ENCODE assay signal across 14 cellular contexts in the genomic region with DNA sequence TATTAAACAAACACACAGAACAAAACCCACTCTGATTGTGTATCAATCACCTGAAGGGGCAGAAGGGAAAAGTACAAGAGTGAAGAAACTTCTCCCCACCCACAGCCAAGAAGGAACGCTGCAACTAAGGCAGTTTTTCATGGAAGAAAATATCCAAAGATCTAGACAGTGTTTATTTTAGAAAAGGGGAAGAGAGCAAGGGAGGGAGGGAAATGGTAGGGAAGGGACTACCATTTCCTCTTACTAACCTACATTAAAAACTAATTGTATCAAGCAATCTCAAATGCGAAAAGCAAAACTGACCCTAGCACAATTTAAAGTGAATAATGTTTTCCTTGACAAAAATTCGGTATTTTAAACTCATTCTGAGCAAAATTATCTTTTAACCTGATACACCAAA. TPM values are rescaled to one million over a fixed set of nuclear protein-coding genes. Genes with fewer than 3 reads are reported as not detected.
DNase-seq lines count a peak whose midpoint lies in the region; ATAC-seq, FAIRE-seq and TF ChIP-seq lines count a peak whose summit lies in the region.
"Had no signal": no experiment of that assay in that cellular context is flagged by ENCODE, and none has a peak within 500 bp of the region (broad histone marks: within the 10 kb centered on the region; RNA-seq: fewer than 3 reads in every experiment).

No MANE protein-coding gene starts in this region.

- H3K9me3 ChIP-seq in skeletal muscle tissue (ENCODE audit: control insufficient read depth in 3 of 3, low read length in 3 of 3) (no peaks in the 10 kb centered on the region), prostate gland (no peaks in the 10 kb centered on the region)

- POLR2A ChIA-PET in activated CD4-positive, alpha-beta T cell treated with anti-CD3 and anti-CD28 coated beads for 36 hours (lab: Charles Lee): no interaction called here
- POLR2A ChIA-PET in T-cell (lab: Charles Lee): no interaction called here

- no peak for DNase-seq in activated CD4-positive, alpha-beta T cell treated with anti-CD3 and anti-CD28 coated beads for 36 hours
- no peak for DNase-seq in activated CD4-positive, alpha-beta T cell treated with anti-CD3 and anti-CD28 coated beads for 1 hour
- DNase-seq in T-cell (no peak), fibroblast of the aortic adventitia (ENCODE audit: low read depth) (no peak), prostate gland (ENCODE audit: low spot score) (no peak), iPS-NIHi11 (ENCODE audit: low spot score) (no peak), GM19239 (ENCODE audit: insufficient read length, low spot score) (no peak)
- DNase-seq: ACHN; amniotic stem cell; NCI-H1105; stimulated activated CD4-positive, alpha-beta T cell treated with anti-CD3 and anti-CD28 coated beads, Interleukin-4, amount 100 ng/mL, for 24 hours had no signal

- no peak for FAIRE-seq in GM19239 (lab: Jason Lieb, UNC)
- FAIRE-seq: TTC549, urothelium cell line had no signal

- peaks cover 27 to 51% (median 30%) of the 10 kb centered on the region in 3 donors for H3K4me1 ChIP-seq in skeletal muscle tissue (ENCODE audit: control insufficient read depth in 3 of 3, insufficient read depth in 3 of 3, low read length in 3 of 3)
- H3K4me1 ChIP-seq in prostate gland (replicated peaks): peaks cover 6% of the 10 kb centered on the region

- no peak for TF ChIP-seq POLR2A in prostate gland (IDR thresholded peaks at IDR 0.05)

- H3K27ac Mint-ChIP-seq in activated CD4-positive, alpha-beta T cell treated with anti-CD3 and anti-CD28 coated beads for 36 hours: peak overlapping the region; percentile 94
- peak overlapping the region; percentile 78 to 87 for H3K27ac Mint-ChIP-seq in T-cell

- CTCF ChIA-PET in activated CD4-positive, alpha-beta T cell treated with anti-CD3 and anti-CD28 coated beads for 36 hours (lab: Charles Lee): interaction anchor here (1.5 kb wide), 1 partner anchor 8 kb away, joined by 4 read pairs; no protein-coding TSS in a partner anchor
- CTCF ChIA-PET in T-cell (lab: Charles Lee): interaction anchor here in 1 of 2 donors (1.1 kb wide), 1 partner anchor 8 kb away, joined by 3 read pairs; no protein-coding TSS in a partner anchor

- intact Hi-C loops in activated CD4-positive, alpha-beta T cell treated with anti-CD3 and anti-CD28 coated beads for 36 hours (cut with DNase I, micrococcal nuclease): loop anchor here (5.0 kb wide), 4 partner anchors 161 to 766 kb away; no protein-coding TSS in a partner anchor
- intact Hi-C loops in prostate gland (cut with DNase I): loop anchor here (10.0 kb wide), 4 partner anchors 106 to 676 kb away; partner anchors contain the start of gene HSPA13

- no peaks in the 10 kb centered on the region for H3K36me3 ChIP-seq in skeletal muscle tissue (ENCODE audit: control insufficient read depth in 3 of 3, insufficient read depth in 3 of 3, low read length in 3 of 3)
- no peaks in the 10 kb centered on the region for H3K36me3 ChIP-seq in prostate gland

- H3K4me3 ChIP-seq in fibroblast of the aortic adventitia (ENCODE audit: low read depth, low read length): peak overlapping the region; percentile 22
- H3K4me3 ChIP-seq in skeletal muscle tissue (ENCODE audit: low read length in 3 of 3): peak overlapping the region in 1 of 3 donors; percentile 39
- H3K4me3 ChIP-seq in prostate gland: no peak overlapping the region

- ATAC-seq in activated CD4-positive, alpha-beta T cell treated with anti-CD3 and anti-CD28 coated beads for 36 hours: no peak
- ATAC-seq in T-cell (replicated peaks in 1 of 4): no peak

- H3K4me3 Mint-ChIP-seq in activated CD4-positive, alpha-beta T cell treated with anti-CD3 and anti-CD28 coated beads for 36 hours: peak overlapping the region; percentile 72
- peak overlapping the region in 1 of 3 donors; percentile 10 for H3K4me3 Mint-ChIP-seq in T-cell

- H3K27me3 ChIP-seq in skeletal muscle tissue (ENCODE audit: control insufficient read depth in 3 of 3, insufficient read depth in 3 of 3, low read length in 3 of 3): no peaks in the 10 kb centered on the region
- H3K27me3 ChIP-seq in prostate gland (replicated peaks; ENCODE audit: insufficient read depth): no peaks in the 10 kb centered on the region

- WGBS in prostate gland: 64% methylated on average over 3 of the region's 3 CpGs

- H3K36me3 Mint-ChIP-seq in activated CD4-positive, alpha-beta T cell treated with anti-CD3 and anti-CD28 coated beads for 36 hours (ENCODE audit: low read depth): no peaks in the 10 kb centered on the region
- no peaks in the 10 kb centered on the region for H3K36me3 Mint-ChIP-seq in T-cell

- no peaks in the 10 kb centered on the region for H3K9me3 Mint-ChIP-seq in activated CD4-positive, alpha-beta T cell treated with anti-CD3 and anti-CD28 coated beads for 36 hours (ENCODE audit: low read depth)
- H3K9me3 Mint-ChIP-seq in T-cell: no peaks in the 10 kb centered on the region

- H3K27me3 Mint-ChIP-seq in activated CD4-positive, alpha-beta T cell treated with anti-CD3 and anti-CD28 coated beads for 36 hours: no peaks in the 10 kb centered on the region
- H3K27me3 Mint-ChIP-seq in T-cell: peaks cover 0 to 5% of the 10 kb centered on the region in 2 donors

- H3K27ac ChIP-seq in skeletal muscle tissue (ENCODE audit: low read depth, low read length) (peak overlapping the region; percentile 10), prostate gland (peak overlapping the region in 1 of 2 donors; percentile 96)

- peaks cover 72% of the 10 kb centered on the region for H3K4me1 Mint-ChIP-seq in activated CD4-positive, alpha-beta T cell treated with anti-CD3 and anti-CD28 coated beads for 36 hours
- peaks cover 74 to 81% (median 75%) of the 10 kb centered on the region in 3 donors for H3K4me1 Mint-ChIP-seq in T-cell

- H3K9ac ChIP-seq in skeletal muscle tissue (ENCODE audit: low read depth in 1 of 3, low read length in 3 of 3): no peak overlapping the region

- TF ChIP-seq CTCF in fibroblast of the aortic adventitia (IDR thresholded peaks at IDR 0.05; ENCODE audit: insufficient read depth, low read length): no peak
- no peak for TF ChIP-seq CTCF in prostate gland (IDR thresholded peaks at IDR 0.05)

RNA-seq across cellular contexts. Expression of gene NRIP1, which starts 3.5 kb away (rescaled TPM):
- total RNA-seq in activated CD4-positive, alpha-beta T cell treated with anti-CD3 and anti-CD28 coated beads for 36 hours: 1 to 10 TPM; 7.3 to 7.7 TPM
- total RNA-seq in T-cell (10 to 100 TPM; 19.5 to 35.8 (median 26.5) TPM), fibroblast of the aortic adventitia (ENCODE audit: low replicate concordance) (33.6 and 34.8 TPM in 2 replicates), skeletal muscle tissue (58.5 TPM), prostate gland (10 to 100 TPM; 29.3 to 43.1 TPM)
